ENCODE assay signal across 9 cellular contexts in genomic region chr15:37289109-37289765, GRCh38.
DNase-seq lines count a peak whose midpoint lies in the region; ATAC-seq lines count a peak whose summit lies in the region.
"Had no signal": no experiment of that assay in that cellular context is flagged by ENCODE, and none has a peak within 500 bp of the region (broad histone marks: within the 10 kb centered on the region; RNA-seq: fewer than 3 reads in every experiment).

No MANE protein-coding gene starts in this region.

- no peak for ATAC-seq in GM21390 (IDR thresholded peaks at IDR 0.05; ENCODE audit: unreplicated experiment)

- peak; percentile 68 for DNase-seq in DMS53 (lab: John Stamatoyannopoulos, UW)
- peak; percentile 4 for DNase-seq in LHCN-M2 (ENCODE audit: low read depth)
- DNase-seq in astrocyte of the hippocampus (ENCODE audit: low read depth, low spot score), result peak; percentile 40
- peak; percentile 1 for DNase-seq in lung microvascular endothelial cell (ENCODE audit: low read depth in 2 of 2)
- no peak for DNase-seq in NOMO-1 (lab: John Stamatoyannopoulos, UW; ENCODE audit: unreplicated experiment in 2 of 2)
- DNase-seq in putamen (ENCODE audit: low spot score), result no peak
- DNase-seq in activated gamma-delta T cell treated with Interleukin-2 at 50 U/mL for 16 hours, result no peak
- DNase-seq: activated T-cell treated with anti-CD3 and anti-CD28 coated beads for 4 hours had no signal

Comparison
In these comparisons a context has a peak if more than half of its experiments do, and no peak if none do; other contexts are left out.
1. DNase-seq: peak in DMS53 (single experiment), LHCN-M2 (single experiment), astrocyte of the hippocampus (single experiment) and lung microvascular endothelial cell (2 of 2); none in NOMO-1 (0 of 2), putamen (single experiment) and activated gamma-delta T cell treated with Interleukin-2 at 50 U/mL for 16 hours (single experiment).